ENCODE assay signal across 8 cellular contexts in genomic region chr6:26054937-26055669, GRCh38. TPM values are rescaled to one million over a fixed set of nuclear protein-coding genes. Genes with fewer than 3 reads are reported as not detected.
DNase-seq lines count a peak whose midpoint lies in the region; ATAC-seq and TF ChIP-seq lines count a peak whose summit lies in the region.

No MANE protein-coding gene starts in this region.

- H3K4me1 Mint-ChIP-seq in activated CD8-positive, alpha-beta memory T cell treated with anti-CD3 and anti-CD28 coated beads, Interleukin-2, amount 10 ng/mL, durations not matched to agents 7 days and 5 days, result peaks cover 32% of the 10 kb centered on the region
- peaks cover 19% of the 10 kb centered on the region for H3K4me1 Mint-ChIP-seq in endodermal cell

- H3K9me3 ChIP-seq in endodermal cell (ENCODE audit: control insufficient read depth, low read length) (no peaks in the 10 kb centered on the region), mesodermal cell (ENCODE audit: control insufficient read depth, low read length) (no peaks in the 10 kb centered on the region)

- peaks cover 3% of the 10 kb centered on the region for H3K27me3 Mint-ChIP-seq in activated CD8-positive, alpha-beta memory T cell treated with anti-CD3 and anti-CD28 coated beads, Interleukin-2, amount 10 ng/mL, durations not matched to agents 7 days and 5 days
- no peaks in the 10 kb centered on the region for H3K27me3 Mint-ChIP-seq in endodermal cell (ENCODE audit: insufficient read depth)

- H3K4me3 ChIP-seq in HL-60 (replicated peaks; ENCODE audit: insufficient read depth, low read length), result peak overlapping the region; percentile 35
- peak overlapping the region; percentile 94 for H3K4me3 ChIP-seq in endodermal cell (ENCODE audit: low read length)
- peak overlapping the region; percentile 68 for H3K4me3 ChIP-seq in mesodermal cell (ENCODE audit: extremely low read depth, insufficient read depth, low read length, poor library complexity, severe bottlenecking)

- CTCF ChIA-PET in activated CD8-positive, alpha-beta memory T cell treated with anti-CD3 and anti-CD28 coated beads, Interleukin-2, amount 10 ng/mL, durations not matched to agents 7 days and 5 days (lab: Charles Lee), result interaction anchor here (1.2 to 19.6 kb wide), 4 partner anchors 9 to 40 kb away, joined by 7 to 566 read pairs (median 9); partner anchors contain the start of gene HFE

- H3K27ac ChIP-seq in HL-60 (replicated peaks), result peak overlapping the region; percentile 95
- peak overlapping the region; percentile 90 for H3K27ac ChIP-seq in endodermal cell (ENCODE audit: low read depth, low read length)
- H3K27ac ChIP-seq in mesodermal cell (ENCODE audit: low read depth, low read length, severe bottlenecking), result peak overlapping the region; percentile 97

- H3K36me3 ChIP-seq in endodermal cell (ENCODE audit: control insufficient read depth, insufficient read depth, low read length), result no peaks in the 10 kb centered on the region
- H3K36me3 ChIP-seq in mesodermal cell (ENCODE audit: control insufficient read depth, insufficient read depth, low read length), result no peaks in the 10 kb centered on the region

- H3K27me3 ChIP-seq in HL-60 (ENCODE audit: insufficient read depth, poor library complexity, severe bottlenecking), result no peaks in the 10 kb centered on the region
- H3K27me3 ChIP-seq in endodermal cell (ENCODE audit: control insufficient read depth, insufficient read depth, low read length, poor library complexity, severe bottlenecking), result no peaks in the 10 kb centered on the region

- H3K36me3 Mint-ChIP-seq in activated CD8-positive, alpha-beta memory T cell treated with anti-CD3 and anti-CD28 coated beads, Interleukin-2, amount 10 ng/mL, durations not matched to agents 7 days and 5 days, result peaks cover 8% of the 10 kb centered on the region
- no peaks in the 10 kb centered on the region for H3K36me3 Mint-ChIP-seq in endodermal cell (ENCODE audit: low read depth)

- H3K4me1 ChIP-seq in endodermal cell (ENCODE audit: control insufficient read depth, insufficient read depth, low read length) (peaks cover 12% of the 10 kb centered on the region), mesodermal cell (ENCODE audit: control insufficient read depth, insufficient read depth, low read length, poor library complexity, severe bottlenecking) (no peaks in the 10 kb centered on the region)

- WGBS in endodermal cell (ENCODE audit: insufficient coverage in 1 of 2, insufficient read length in 1 of 2), 2 experiments, result 1% methylated on average over 11 to 28 of the region's 28 CpGs
- 0 to 1% methylated on average over 23 of the region's 28 CpGs for WGBS in mesodermal cell (ENCODE audit: insufficient coverage in 2 of 2), 2 experiments

- H3K4me3 Mint-ChIP-seq in activated CD8-positive, alpha-beta memory T cell treated with anti-CD3 and anti-CD28 coated beads, Interleukin-2, amount 10 ng/mL, durations not matched to agents 7 days and 5 days, result peak overlapping the region; percentile 85
- H3K4me3 Mint-ChIP-seq in endodermal cell, result peak overlapping the region; percentile 72

- H3K27ac Mint-ChIP-seq in activated CD8-positive, alpha-beta memory T cell treated with anti-CD3 and anti-CD28 coated beads, Interleukin-2, amount 10 ng/mL, durations not matched to agents 7 days and 5 days, result peak overlapping the region; percentile 99
- peak overlapping the region; percentile 95 for H3K27ac Mint-ChIP-seq in endodermal cell

- TF ChIP-seq CTCF in HL-60 (IDR thresholded peaks at IDR 0.05; ENCODE audit: insufficient read depth, low read length) (no peak), endodermal cell (conservative IDR thresholded peaks at IDR 0.05) (peak; percentile 41)

- peak overlapping the region; percentile 88 for H3K9ac ChIP-seq in endodermal cell (ENCODE audit: extremely low read depth, low read length, poor library complexity, severe bottlenecking)

- ATAC-seq in GM19467 (IDR thresholded peaks at IDR 0.05; ENCODE audit: unreplicated experiment), result peak; percentile 45
- ATAC-seq in activated CD8-positive, alpha-beta memory T cell treated with anti-CD3 and anti-CD28 coated beads, Interleukin-2, amount 10 ng/mL, durations not matched to agents 7 days and 5 days, result peak; percentile 65

- peak; percentile 85 for DNase-seq in CMK (ENCODE audit: low read depth)
- peak; percentile 88 to 97 for DNase-seq in HL-60 (ENCODE audit: low read depth in 1 of 2, low spot score in 1 of 2)
- peak; percentile 27 for DNase-seq in NK-92 (lab: John Stamatoyannopoulos, UW; ENCODE audit: unreplicated experiment)
- peak; percentile 96 for DNase-seq in activated CD8-positive, alpha-beta memory T cell treated with anti-CD3 and anti-CD28 coated beads, Interleukin-2, amount 10 ng/mL, durations not matched to agents 7 days and 5 days
- peak; percentile 91 for DNase-seq in endodermal cell
- DNase-seq in stimulated activated CD8-positive, alpha-beta memory T cell treated with anti-CD3 and anti-CD28 coated beads, Interleukin-2, amount 100 ng/mL, for 1 hour (ENCODE audit: low read depth in 2 of 2), result peak; percentile 62

- no peaks in the 10 kb centered on the region for H3K9me3 Mint-ChIP-seq in activated CD8-positive, alpha-beta memory T cell treated with anti-CD3 and anti-CD28 coated beads, Interleukin-2, amount 10 ng/mL, durations not matched to agents 7 days and 5 days (ENCODE audit: low read depth)
- no peaks in the 10 kb centered on the region for H3K9me3 Mint-ChIP-seq in endodermal cell

RNA-seq across cellular contexts. Expression of gene HFE, which starts 32.1 kb away (rescaled TPM):
- total RNA-seq in activated CD8-positive, alpha-beta memory T cell treated with anti-CD3 and anti-CD28 coated beads, Interleukin-2, amount 10 ng/mL, durations not matched to agents 7 days and 5 days, result 1 to 10 TPM; 1.6 to 3.4 TPM
- total RNA-seq in endodermal cell, result 1 to 10 TPM; 1.8 to 2.1 TPM
- polyA plus RNA-seq in endodermal cell (2013, experiment 1 of 2), result 2.7 TPM
- 1.7 TPM for polyA plus RNA-seq in endodermal cell (2013, experiment 2 of 2)
- 1.3 TPM for polyA plus RNA-seq in mesodermal cell (2013, experiment 1 of 2)
- 0.96 TPM for polyA plus RNA-seq in mesodermal cell (2013, experiment 2 of 2)

Comparison
In these comparisons a context has a peak if more than half of its experiments do, and no peak if none do; other contexts are left out.
1. Peak in every context shown above with its lines: DNase-seq, ATAC-seq, H3K4me3 ChIP-seq and H3K27ac ChIP-seq.
2. DNase-seq: peak in every context shown above with its lines; median percentile 96 in activated CD8-positive, alpha-beta memory T cell treated with anti-CD3 and anti-CD28 coated beads, Interleukin-2, amount 10 ng/mL, durations not matched to agents 7 days and 5 days; 92 in HL-60; 91 in endodermal cell; 85 in CMK; 62 in stimulated activated CD8-positive, alpha-beta memory T cell treated with anti-CD3 and anti-CD28 coated beads, Interleukin-2, amount 100 ng/mL, for 1 hour; 27 in NK-92.
3. H3K4me3 ChIP-seq: peak in every context shown above with its lines; median percentile 94 in endodermal cell; 68 in mesodermal cell; 35 in HL-60.